In the genomic region with DNA sequence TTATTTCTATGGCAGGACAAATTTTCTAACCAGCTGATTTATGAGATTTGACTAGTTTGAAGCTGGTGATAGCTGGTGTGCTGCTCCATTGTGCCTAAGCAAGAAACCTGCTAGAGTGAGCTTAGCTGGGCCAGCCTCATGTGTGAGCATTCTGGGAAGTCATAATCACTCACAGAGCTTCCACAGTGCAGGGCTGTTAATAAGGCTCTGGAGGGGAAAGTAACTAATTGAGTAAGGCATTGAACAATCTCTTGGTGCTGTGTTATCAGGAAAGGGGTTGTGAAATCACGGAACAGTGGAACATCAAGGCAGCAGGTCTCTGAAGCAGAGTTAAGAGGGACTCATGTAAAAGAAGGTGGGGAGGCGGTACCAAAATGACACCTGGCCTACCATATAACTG, we compare ENCODE assay signal across 35 cellular contexts.
"Had no signal": no experiment of that assay in that cellular context is flagged by ENCODE, and none has a peak within 500 bp of the region (broad histone marks: within the 10 kb centered on the region; RNA-seq: fewer than 3 reads in every experiment).

No MANE protein-coding gene starts in this region.

- DNase-seq: Karpas-422, Kasumi-1, KG1, MG63, MM.1S, MV-4-11, NCI-H1048, NCI-H1092, NCI-H1092 treated with DMSO at 0.1 percent for 48 hours, NCI-H1105, NCI-H1105 treated with DMSO at 0.1 percent for 48 hours, NCI-H1417, NCI-H1417 treated with DMSO at 0.1 percent for 48 hours, NCI-H1436, NCI-H1436 treated with DMSO at 0.1 percent for 48 hours, NCI-H146, NCI-H1694, NCI-H1694 treated with DMSO at 0.1 percent for 48 hours, NCI-H187, NCI-H187 treated with DMSO at 0.1 percent for 48 hours, NCI-H1930, NCI-H2029, NCI-H2029 treated with DMSO at 0.1 percent for 48 hours, NCI-H2081, NCI-H2081 treated with DMSO at 0.1 percent for 48 hours, NCI-H2107, NCI-H2171, NCI-H2171 treated with DMSO at 0.1 percent for 48 hours, NCI-H2227 treated with DMSO at 0.1 percent for 48 hours, NCI-H226, NCI-H345, NCI-H446, NCI-H446 treated with DMSO at 0.1 percent for 48 hours, NCI-H510A had no signal

- H3K9me3 ChIP-seq: MG63 had no signal

- H3K27me3 ChIP-seq: MG63 had no signal

- H3K36me3 ChIP-seq: MG63 had no signal

- H3K4me3 ChIP-seq: MG63 had no signal

- H3K27ac ChIP-seq: KMS-11 had no signal
